Comparison of ENCODE assay signal across 9 cellular contexts in genomic region chr12:108333898-108334699, GRCh38. TPM values are rescaled to one million over a fixed set of nuclear protein-coding genes. Genes with fewer than 3 reads are reported as not detected.
A peak's percentile ranks its signal among the peaks of the same experiment; 100 is the strongest.
DNase-seq lines count a peak whose midpoint lies in the region; ATAC-seq, FAIRE-seq and TF ChIP-seq lines count a peak whose summit lies in the region.
"Had no signal": no experiment of that assay in that cellular context is flagged by ENCODE, and none has a peak within 500 bp of the region (broad histone marks: within the 10 kb centered on the region; RNA-seq: fewer than 3 reads in every experiment).

No MANE protein-coding gene starts in this region.

- peak overlapping the region; percentile 21 for H3K18ac ChIP-seq in neuronal stem cell (ENCODE audit: low read length)

- no peak overlapping the region for H2AFZ ChIP-seq in neuronal stem cell (ENCODE audit: low read length)

- H3K9me3 ChIP-seq in adipocyte (ENCODE audit: control insufficient read depth, low read length) (peaks cover 9% of the 10 kb centered on the region), neuronal stem cell (replicated peaks in 1 of 2; ENCODE audit: control insufficient read depth in 2 of 2, insufficient read depth in 1 of 2, low read depth in 1 of 2, low read length in 2 of 2) (no peaks in the 10 kb centered on the region)

- H3K23ac ChIP-seq in neuronal stem cell (ENCODE audit: low read depth, low read length, poor library complexity): no peak overlapping the region

- TF ChIP-seq POLR2A in GM12891 (IDR thresholded peaks at IDR 0.05; ENCODE audit: low read depth, low read length): peak; percentile 53

- H2AK5ac ChIP-seq in neuronal stem cell (ENCODE audit: low read depth, low read length): no peak overlapping the region

- no peak overlapping the region for H2BK12ac ChIP-seq in neuronal stem cell (ENCODE audit: low read length)

- H3K4me1 ChIP-seq in adipocyte (ENCODE audit: control insufficient read depth, insufficient read depth, low read length) (peaks cover 39% of the 10 kb centered on the region), neuronal stem cell (ENCODE audit: control insufficient read depth in 2 of 2, insufficient read depth in 1 of 2, low read depth in 1 of 2, low read length in 2 of 2) (peaks cover 0 to 1% of the 10 kb centered on the region in 2 donors)

- no peak overlapping the region for H3K4ac ChIP-seq in neuronal stem cell (ENCODE audit: low read length)

- H2BK5ac ChIP-seq in neuronal stem cell (ENCODE audit: low read length): no peak overlapping the region

- H4K91ac ChIP-seq in neuronal stem cell (ENCODE audit: low read depth, low read length, poor library complexity): peak overlapping the region; percentile 13

- H2BK120ac ChIP-seq in neuronal stem cell (ENCODE audit: low read depth, low read length): no peak overlapping the region

- H3K27me3 ChIP-seq in adipocyte (replicated peaks; ENCODE audit: control insufficient read depth, insufficient read depth, low read length) (no peaks in the 10 kb centered on the region), neuronal stem cell (ENCODE audit: control insufficient read depth in 3 of 3, insufficient read depth in 3 of 3, low read depth in 1 of 3, low read length in 3 of 3) (peaks cover 0 to 13% (median 0%) of the 10 kb centered on the region in 3 experiments)

- H3K9ac ChIP-seq in adipocyte (ENCODE audit: low read length) (no peak overlapping the region), neuronal stem cell (ENCODE audit: low read depth, low read length, poor library complexity) (no peak overlapping the region)

- H3K4me3 ChIP-seq in adipocyte (ENCODE audit: low read length) (no peak overlapping the region), neuronal stem cell (ENCODE audit: low read length in 2 of 2) (no peak overlapping the region)

- H2BK15ac ChIP-seq in neuronal stem cell (ENCODE audit: low read length): no peak overlapping the region

- no peak overlapping the region for H4K8ac ChIP-seq in neuronal stem cell (ENCODE audit: low read depth, low read length)

- DNase-seq in GM12891 (ENCODE audit: insufficient read length, low spot score): no peak
- peak; percentile 63 for DNase-seq in HCEC 1CT
- DNase-seq in adipocyte (ENCODE audit: low read depth): peak; percentile 50
- DNase-seq in neuronal stem cell (ENCODE audit: low spot score): no peak
- no peak for DNase-seq in RCC 7860 (ENCODE audit: low spot score)
- no peak for DNase-seq in middle frontal gyrus (ENCODE audit: extremely low spot score, low spot score)
- DNase-seq in SHP77 (lab: John Stamatoyannopoulos, UW): no peak
- DNase-seq: retina had no signal

- no peaks in the 10 kb centered on the region for H3K79me1 ChIP-seq in neuronal stem cell (ENCODE audit: low read depth, low read length)

- WGBS in neuronal stem cell (ENCODE audit: extremely low coverage in 2 of 2, insufficient read length in 2 of 2, insufficient replicate concordance in 1 of 2), 2 donors: no CpG with 5 or more reads among the region's 10 CpGs

- H3K36me3 ChIP-seq in adipocyte (ENCODE audit: control insufficient read depth, insufficient read depth, low read length, severe bottlenecking) (peaks cover 5% of the 10 kb centered on the region), neuronal stem cell (replicated peaks in 1 of 2; ENCODE audit: control insufficient read depth in 2 of 2, insufficient read depth in 2 of 2, low read length in 2 of 2) (no peaks in the 10 kb centered on the region)

- no peak overlapping the region for H3K14ac ChIP-seq in neuronal stem cell (ENCODE audit: low read length)

- no peak overlapping the region for H3K4me2 ChIP-seq in neuronal stem cell (ENCODE audit: insufficient read depth, low read length, poor library complexity, severe bottlenecking)

- no peak for ATAC-seq in HG02588 (IDR thresholded peaks at IDR 0.05; ENCODE audit: unreplicated experiment)

- no peak overlapping the region for H3K27ac ChIP-seq in neuronal stem cell (replicated peaks; ENCODE audit: low read length)

- peak; percentile 82 for FAIRE-seq in GM12891 (lab: Jason Lieb, UNC)
- FAIRE-seq in RCC 7860 (lab: Jason Lieb, UNC): no peak

TF ChIP-seq in GM12891, 5 proteins besides CTCF, POLR2A, EP300 and RAD21:
- peak; percentile 39; the same call in 1 of the 2 replicates for TF ChIP-seq POLR2AphosphoS5 (IDR thresholded peaks at IDR 0.05; ENCODE audit: low read depth, low read length)
- TF ChIP-seq PAX5 (IDR thresholded peaks at IDR 0.05; ENCODE audit: insufficient read depth, low read length, severe bottlenecking): no peak
- TF ChIP-seq POU2F2 (IDR thresholded peaks at IDR 0.05; ENCODE audit: low read depth, low read length): peak; percentile 92
- TF ChIP-seq SPI1 (IDR thresholded peaks at IDR 0.05; ENCODE audit: low read depth, low read length): peak; percentile 57
- no peak for TF ChIP-seq TAF1 (IDR thresholded peaks at IDR 0.05; ENCODE audit: low read depth, low read length)

RNA-seq across cellular contexts. Expression of gene CMKLR1, which starts 5.0 kb away (rescaled TPM):
- polyA plus RNA-seq in GM12891 (2012; ENCODE audit: low read depth, missing spikeins): 11.8 TPM
- polyA plus RNA-seq in neuronal stem cell (2013, experiment 1 of 2): 0.03 TPM
- polyA plus RNA-seq in neuronal stem cell (2013, experiment 2 of 2): 0.04 TPM

Comparison
In these comparisons a context has a peak if more than half of its experiments do, and no peak if none do; other contexts are left out.
1. DNase-seq: peak in HCEC 1CT (single experiment) and adipocyte (single experiment); none in GM12891 (single experiment), neuronal stem cell (single experiment), RCC 7860 (single experiment), middle frontal gyrus (single experiment) and SHP77 (0 of 2).